14 cellular contexts compared by ENCODE assay signal in the genomic region with DNA sequence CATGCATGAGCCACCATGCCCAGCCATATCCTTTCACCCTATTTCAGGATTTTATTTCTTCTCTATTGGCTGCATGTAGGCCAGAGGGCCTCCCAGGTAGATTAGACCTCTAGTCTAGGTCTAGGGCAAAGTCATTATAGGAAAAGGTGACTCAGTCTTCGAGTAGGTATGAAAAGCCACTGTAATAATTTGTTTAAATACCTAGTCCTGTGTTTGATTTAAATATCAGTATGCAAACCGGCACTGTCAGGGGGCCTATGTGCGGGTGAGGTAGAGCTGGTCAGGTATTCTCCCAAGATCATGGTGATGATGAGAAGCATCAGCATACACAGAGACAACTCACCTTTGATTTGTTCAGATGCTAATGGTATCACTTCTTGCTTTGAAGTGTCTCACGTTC.
DNase-seq lines count a peak whose midpoint lies in the region; ATAC-seq and TF ChIP-seq lines count a peak whose summit lies in the region.
"Had no signal": no experiment of that assay in that cellular context is flagged by ENCODE, and none has a peak within 500 bp of the region (broad histone marks: within the 10 kb centered on the region; RNA-seq: fewer than 3 reads in every experiment).

No MANE protein-coding gene starts in this region.

- H3K4me3 Mint-ChIP-seq in activated T-helper 17 cell treated with anti-CD3 and anti-CD28 coated beads, Interleukin-2, amount 50 U/mL, for 72 hours = no peak overlapping the region
- H3K4me3 Mint-ChIP-seq in nephron = no peak overlapping the region
- peak overlapping the region; percentile 8 for H3K4me3 Mint-ChIP-seq in type B pancreatic cell
- H3K4me3 Mint-ChIP-seq: B cell; CD8-positive, alpha-beta T cell; H9 had no signal

- H3K9me3 Mint-ChIP-seq in activated T-helper 17 cell treated with anti-CD3 and anti-CD28 coated beads, Interleukin-2, amount 50 U/mL, for 72 hours = no peaks in the 10 kb centered on the region
- H3K9me3 Mint-ChIP-seq in nephron (no peaks in the 10 kb centered on the region), type B pancreatic cell (no peaks in the 10 kb centered on the region)
- H3K9me3 Mint-ChIP-seq: CD8-positive, alpha-beta T cell; H9 had no signal

- H3K4me1 Mint-ChIP-seq in activated T-helper 17 cell treated with anti-CD3 and anti-CD28 coated beads, Interleukin-2, amount 50 U/mL, for 72 hours = peaks cover 4% of the 10 kb centered on the region
- H3K4me1 Mint-ChIP-seq in nephron (peaks cover 10% of the 10 kb centered on the region), type B pancreatic cell (ENCODE audit: unreplicated experiment) (peaks cover 17% of the 10 kb centered on the region)

- DNase-seq in NCI-H1048 (lab: John Stamatoyannopoulos, UW) (peak; percentile 3), type B pancreatic cell (ENCODE audit: extremely low spot score, unreplicated experiment) (no peak), left ventricle myocardium superior (no peak)
- no peak for DNase-seq in activated naive CD4-positive, alpha-beta T cell treated with anti-CD3 and anti-CD28 coated beads, Interleukin-2, amount 50 U/mL, for 16 hours
- DNase-seq: CD8-positive, alpha-beta T cell; COR-L47; DND-41; GDM1; GOT3; H9 had no signal

- peak; percentile 57 for ATAC-seq in activated T-helper 17 cell treated with anti-CD3 and anti-CD28 coated beads, Interleukin-2, amount 50 U/mL, for 72 hours (replicated peaks)
- ATAC-seq in left ventricle myocardium superior (no peak), HG03039 (IDR thresholded peaks at IDR 0.05; ENCODE audit: unreplicated experiment) (no peak)
- ATAC-seq: CD8-positive, alpha-beta T cell had no signal

- no peaks in the 10 kb centered on the region for H3K36me3 Mint-ChIP-seq in activated T-helper 17 cell treated with anti-CD3 and anti-CD28 coated beads, Interleukin-2, amount 50 U/mL, for 72 hours (ENCODE audit: low read depth)
- H3K36me3 Mint-ChIP-seq in nephron (ENCODE audit: low read depth) (peaks cover 6% of the 10 kb centered on the region), type B pancreatic cell (peaks cover 8% of the 10 kb centered on the region)
- H3K36me3 Mint-ChIP-seq: CD8-positive, alpha-beta T cell had no signal

- intact Hi-C loops in left ventricle myocardium superior (cut with micrococcal nuclease) = no loop called here

- H3K27me3 Mint-ChIP-seq in activated T-helper 17 cell treated with anti-CD3 and anti-CD28 coated beads, Interleukin-2, amount 50 U/mL, for 72 hours = peaks cover 3% of the 10 kb centered on the region
- no peaks in the 10 kb centered on the region for H3K27me3 Mint-ChIP-seq in nephron (ENCODE audit: low read depth)
- H3K27me3 Mint-ChIP-seq in type B pancreatic cell = no peaks in the 10 kb centered on the region
- H3K27me3 Mint-ChIP-seq: B cell had no signal

- TF ChIP-seq CTCF in nephron (IDR thresholded peaks at IDR 0.05; ENCODE audit: unreplicated experiment in 3 of 3) = no peak
- TF ChIP-seq CTCF in type B pancreatic cell (conservative IDR thresholded peaks at IDR 0.05) = no peak

- H3K27ac Mint-ChIP-seq in activated T-helper 17 cell treated with anti-CD3 and anti-CD28 coated beads, Interleukin-2, amount 50 U/mL, for 72 hours = no peak overlapping the region
- peak overlapping the region in 2 of 3 experiments; percentile 20 to 52 for H3K27ac Mint-ChIP-seq in nephron
- H3K27ac Mint-ChIP-seq in type B pancreatic cell = peak overlapping the region; percentile 37
- H3K27ac Mint-ChIP-seq: B cell; CD8-positive, alpha-beta T cell; H9 had no signal
